In genomic region chr19:7497292-7497691, GRCh38 we compare ENCODE assay signal across 11 cellular contexts. TPM values are rescaled to one million over a fixed set of nuclear protein-coding genes. Genes with fewer than 3 reads are reported as not detected.
A peak's percentile ranks its signal among the peaks of the same experiment; 100 is the strongest.
DNase-seq lines count a peak whose midpoint lies in the region; ATAC-seq, FAIRE-seq and TF ChIP-seq lines count a peak whose summit lies in the region.
"Had no signal": no experiment of that assay in that cellular context is flagged by ENCODE, and none has a peak within 500 bp of the region (broad histone marks: within the 10 kb centered on the region; RNA-seq: fewer than 3 reads in every experiment).

No MANE protein-coding gene starts in this region.

- TF ChIP-seq CTCF in A549 (IDR thresholded peaks at IDR 0.05) (no peak), GM12872 (IDR thresholded peaks at IDR 0.05; ENCODE audit: insufficient read depth, low read depth, low read length) (peak; percentile 60), SK-N-SH (IDR thresholded peaks at IDR 0.05) (peak; percentile 43)

- TF ChIP-seq EP300 in A549 (IDR thresholded peaks at IDR 0.05) (no peak), SK-N-SH (IDR thresholded peaks at IDR 0.05; ENCODE audit: borderline replicate concordance in 1 of 2, low read depth in 1 of 2, low read length in 1 of 2) (no peak)

- H3K9me3 ChIP-seq in A549 (no peaks in the 10 kb centered on the region), SK-N-SH (no peaks in the 10 kb centered on the region)
- H3K9me3 ChIP-seq: vagina had no signal

- no peaks in the 10 kb centered on the region for H3K36me3 ChIP-seq in SK-N-SH (replicated peaks in 1 of 2; ENCODE audit: control insufficient read depth in 1 of 2, insufficient read depth in 2 of 2, low read length in 1 of 2)
- H3K36me3 ChIP-seq: vagina had no signal

- H3K79me2 ChIP-seq in SK-N-SH (ENCODE audit: insufficient read depth): no peaks in the 10 kb centered on the region

- H3F3A ChIP-seq in SK-N-SH (replicated peaks; ENCODE audit: insufficient read depth): no peaks in the 10 kb centered on the region

- 0 out of 2 replicates have a peak, but pooled peaks cover 6% of the 10 kb centered on the region for H3K27me3 ChIP-seq in SK-N-SH (ENCODE audit: insufficient read depth)
- H3K27me3 ChIP-seq: vagina had no signal

- DNase-seq in A549 (ENCODE audit: low read depth in 1 of 2, low spot score in 1 of 2) (no peak), SK-N-SH (no peak), glomerular visceral epithelial cell (ENCODE audit: extremely low spot score) (peak; percentile 15), ACHN (no peak), NCI-H187 treated with DMSO at 0.1 percent for 48 hours (lab: John Stamatoyannopoulos, UW) (no peak), NCI-H446 (lab: John Stamatoyannopoulos, UW) (no peak)
- DNase-seq in activated T-cell treated with anti-CD3 and anti-CD28 coated beads, Interleukin-2, amount 50 U/mL, for 1 hour: no peak
- DNase-seq: NCI-H446 treated with DMSO at 0.1 percent for 48 hours had no signal

- ATAC-seq in A549: peak; percentile 68 to 83; a peak in 4 of 6 replicates

- no peak overlapping the region for H3K4me3 ChIP-seq in A549
- no peak overlapping the region for H3K4me3 ChIP-seq in SK-N-SH (ENCODE audit: low read depth in 2 of 2, low read length in 1 of 2)
- H3K4me3 ChIP-seq: skin epidermis, vagina had no signal

- TF ChIP-seq RAD21 in A549 (conservative IDR thresholded peaks at IDR 0.05 in 1 of 2, IDR thresholded peaks at IDR 0.05 in 1 of 2) (no peak), SK-N-SH (IDR thresholded peaks at IDR 0.05; ENCODE audit: low read length) (no peak)

- H2AFZ ChIP-seq in SK-N-SH (ENCODE audit: low read depth): no peak overlapping the region

- CTCF ChIA-PET in A549 (lab: Yijun Ruan, JAX): interaction anchor here (0.7 to 1.5 kb wide), 6 partner anchors 10 to 62 kb away, joined by 3 to 4 read pairs (median 3); no protein-coding TSS in a partner anchor
- CTCF ChIA-PET in SK-N-SH (lab: Yijun Ruan, JAX): interaction anchor here (0.6 to 1.8 kb wide), 11 partner anchors 8 to 156 kb away, joined by 3 to 7 read pairs (median 3); partner anchors contain the start of gene MCOLN1

- in situ Hi-C loops in ACHN (cut with HindIII; ENCODE audit: low pct_ligation_motif_present, low pct_unique_long_range_greater_than_20kb, low sequenced_read_pairs): no loop called here

- no peaks in the 10 kb centered on the region for H3K9me2 ChIP-seq in SK-N-SH

- TF ChIP-seq POLR2A in A549 (IDR thresholded peaks at IDR 0.05; ENCODE audit: low read length): no peak

- H3K27ac ChIP-seq in A549: no peak overlapping the region
- no peak overlapping the region for H3K27ac ChIP-seq in SK-N-SH (ENCODE audit: low read depth in 2 of 2, low read length in 1 of 2)
- H3K27ac ChIP-seq: skin epidermis, vagina had no signal

- POLR2A ChIA-PET in A549 (lab: Yijun Ruan, JAX) (interaction anchor here (0.5 to 2.4 kb wide), 4 partner anchors 9 to 132 kb away, joined by 3 to 12 read pairs (median 4); partner anchors contain the start of genes PET100 and PEX11G), SK-N-SH (lab: Yijun Ruan, JAX) (interaction anchor here (1.6 kb wide), 1 partner anchor 15 kb away, joined by 4 read pairs; no protein-coding TSS in a partner anchor)

- no peaks in the 10 kb centered on the region for H4K20me1 ChIP-seq in SK-N-SH (ENCODE audit: insufficient read depth)

- H3K4me1 ChIP-seq in A549: no peaks in the 10 kb centered on the region
- H3K4me1 ChIP-seq in SK-N-SH (ENCODE audit: control insufficient read depth in 1 of 2, insufficient read depth in 2 of 2, low read depth in 1 of 2, low read length in 1 of 2): peaks cover 0 to 14% of the 10 kb centered on the region in 2 experiments; a peak in 1 of 4 replicates

- no peak overlapping the region for H3K9ac ChIP-seq in SK-N-SH

- no peak for FAIRE-seq in A549 (lab: Jason Lieb, UNC)

- H3K4me2 ChIP-seq in A549: no peak overlapping the region
- no peak overlapping the region for H3K4me2 ChIP-seq in SK-N-SH

- WGBS in A549 (ENCODE audit: missing lambda C conversion rate): 43% methylated on average over 7 of the region's 7 CpGs
- WGBS in SK-N-SH (ENCODE audit: low lambda C conversion rate): 76% methylated on average over 7 of the region's 7 CpGs

TF ChIP-seq in A549, 52 proteins besides CTCF, POLR2A, EP300 and RAD21:
- no peak for TF ChIP-seq CHD4 (IDR thresholded peaks at IDR 0.05; ENCODE audit: borderline replicate concordance)
- no peak for TF ChIP-seq BHLHE40 (IDR thresholded peaks at IDR 0.05; ENCODE audit: low read depth, low read length)
- no peak for TF ChIP-seq KDM1A (IDR thresholded peaks at IDR 0.05; ENCODE audit: low read depth)
- no peak for TF ChIP-seq NPAS2 (CRISPR knock-in tag; IDR thresholded peaks at IDR 0.05; ENCODE audit: borderline replicate concordance)
- no peak for TF ChIP-seq RCOR1 (IDR thresholded peaks at IDR 0.05; ENCODE audit: low read depth, low read length)
- no peak for TF ChIP-seq EHF (CRISPR knock-in tag; IDR thresholded peaks at IDR 0.05)
- TF ChIP-seq CBX8 (IDR thresholded peaks at IDR 0.05): no peak
- TF ChIP-seq ESRRA (IDR thresholded peaks at IDR 0.05; ENCODE audit: borderline replicate concordance, low read length): no peak

TF ChIP-seq in SK-N-SH, 30 proteins besides CTCF, POLR2A, EP300 and RAD21 (continues in another document):
- TF ChIP-seq REST (IDR thresholded peaks at IDR 0.05; ENCODE audit: low read depth, low read length): no peak
- TF ChIP-seq USF1 (IDR thresholded peaks at IDR 0.05; ENCODE audit: borderline replicate concordance, low read depth): no peak

RNA-seq across cellular contexts. Expression of gene PEX11G, which starts 8.5 kb away (rescaled TPM):
- polyA plus RNA-seq in A549 (2011; rRNA removed) (1.3 and 1.5 TPM in 2 replicates), A549 (2017; fragmentation: RNase III; extraction: RNeasy Plus Mini Kit Qiagen cat#74134 plus additional on column Dnase treatment) (1.8 to 2.9 TPM (median 1.9 TPM) in 3 replicates), SK-N-SH (2012; rRNA removed) (6.1 and 6.4 TPM in 2 replicates)
- polyA plus RNA-seq in A549 (2012; cell fraction: cytosol; rRNA removed): 2.1 and 3.5 TPM in 2 replicates
- 3.7 and 5.0 TPM in 2 replicates for polyA plus RNA-seq in A549 (2012; cell fraction: nucleus; rRNA removed)
- polyA minus RNA-seq in A549 (2011; rRNA and poly(A)+ RNA removed): 0.62 and 1.5 TPM in 2 replicates
- polyA plus RNA-seq in SK-N-SH (2012; cell fraction: cytosol; rRNA removed): 3.9 and 5.3 TPM in 2 replicates
- 5.7 and 8.6 TPM in 2 replicates for polyA plus RNA-seq in SK-N-SH (2012; cell fraction: nucleus; rRNA removed)

RNA-seq across cellular contexts. Expression of gene ZNF358, which starts 18.6 kb away (rescaled TPM):
- polyA plus RNA-seq in A549 (2011; rRNA removed): 9.5 and 9.9 TPM in 2 replicates
- 11.7 and 14.4 TPM in 2 replicates for polyA plus RNA-seq in A549 (2012; cell fraction: cytosol; rRNA removed)
- polyA plus RNA-seq in A549 (2012; cell fraction: nucleus; rRNA removed): 13.4 and 14.1 TPM in 2 replicates
- polyA plus RNA-seq in A549 (2017; fragmentation: RNase III; extraction: RNeasy Plus Mini Kit Qiagen cat#74134 plus additional on column Dnase treatment): 10.7 to 15.4 TPM (median 14.0 TPM) in 3 replicates
- polyA minus RNA-seq in A549 (2011; rRNA and poly(A)+ RNA removed): 10.7 and 14.3 TPM in 2 replicates
- polyA plus RNA-seq in SK-N-SH (2012; rRNA removed): 29.7 and 49.3 TPM in 2 replicates
- polyA plus RNA-seq in SK-N-SH (2012; cell fraction: cytosol; rRNA removed): 21.6 and 32.0 TPM in 2 replicates
- polyA plus RNA-seq in SK-N-SH (2012; cell fraction: nucleus; rRNA removed): 28.1 and 53.6 TPM in 2 replicates

RNA-seq across cellular contexts. Expression of gene MCOLN1, which starts 25.1 kb away (rescaled TPM):
- polyA plus RNA-seq in A549 (2011; rRNA removed) (13.1 and 13.5 TPM in 2 replicates), A549 (2017; fragmentation: RNase III; extraction: RNeasy Plus Mini Kit Qiagen cat#74134 plus additional on column Dnase treatment) (8.4 to 13.4 TPM (median 12.6 TPM) in 3 replicates), SK-N-SH (2012; rRNA removed) (28.4 and 28.9 TPM in 2 replicates)
- 25.7 and 30.5 TPM in 2 replicates for polyA plus RNA-seq in A549 (2012; cell fraction: cytosol; rRNA removed)
- 51.4 and 70.4 TPM in 2 replicates for polyA plus RNA-seq in A549 (2012; cell fraction: nucleus; rRNA removed)
- polyA minus RNA-seq in A549 (2011; rRNA and poly(A)+ RNA removed): 14.0 and 21.5 TPM in 2 replicates
- polyA plus RNA-seq in SK-N-SH (2012; cell fraction: cytosol; rRNA removed): 10.6 and 12.9 TPM in 2 replicates
- polyA plus RNA-seq in SK-N-SH (2012; cell fraction: nucleus; rRNA removed): 65.9 and 69.2 TPM in 2 replicates

RNA-seq across cellular contexts. Expression of gene PNPLA6, which starts 38.2 kb away (rescaled TPM):
- polyA plus RNA-seq in A549 (2011; rRNA removed): 13.8 and 17.0 TPM in 2 replicates
- 34.6 and 42.8 TPM in 2 replicates for polyA plus RNA-seq in A549 (2012; cell fraction: cytosol; rRNA removed)
- 113 and 195 TPM in 2 replicates for polyA plus RNA-seq in A549 (2012; cell fraction: nucleus; rRNA removed)
- polyA plus RNA-seq in A549 (2017; fragmentation: RNase III; extraction: RNeasy Plus Mini Kit Qiagen cat#74134 plus additional on column Dnase treatment): 40.8 to 66.1 TPM (median 58.1 TPM) in 3 replicates
- polyA minus RNA-seq in A549 (2011; rRNA and poly(A)+ RNA removed): 16.0 and 36.0 TPM in 2 replicates
- 40.5 and 90.5 TPM in 2 replicates for polyA plus RNA-seq in SK-N-SH (2012; rRNA removed)
- 24.6 and 35.9 TPM in 2 replicates for polyA plus RNA-seq in SK-N-SH (2012; cell fraction: cytosol; rRNA removed)
- polyA plus RNA-seq in SK-N-SH (2012; cell fraction: nucleus; rRNA removed): 203 and 312 TPM in 2 replicates

Comparison
In these comparisons a context has a peak if more than half of its experiments do, and no peak if none do; other contexts are left out.
1. Of the 12 proteins assayed by ChIP-seq in both A549 and SK-N-SH: peak only in A549: none; only in SK-N-SH: CTCF; in both: none; in neither: 11.